In genomic region chr20:57804470-57805250, GRCh38 we compare ENCODE assay signal across 18 cellular contexts.
A peak's percentile ranks its signal among the peaks of the same experiment; 100 is the strongest.
DNase-seq lines count a peak whose midpoint lies in the region; ATAC-seq and TF ChIP-seq lines count a peak whose summit lies in the region.
"Had no signal": no experiment of that assay in that cellular context is flagged by ENCODE, and none has a peak within 500 bp of the region (broad histone marks: within the 10 kb centered on the region; RNA-seq: fewer than 3 reads in every experiment).

No MANE protein-coding gene starts in this region.

- H4K20me1 ChIP-seq in SK-N-SH (ENCODE audit: insufficient read depth), result no peaks in the 10 kb centered on the region
- H4K20me1 ChIP-seq: BLaER1 had no signal

- no peaks in the 10 kb centered on the region for H3K9me2 ChIP-seq in SK-N-SH

- H3K9ac ChIP-seq in SK-N-SH, result no peak overlapping the region
- H3K9ac ChIP-seq: BLaER1 had no signal

- H3K9me3 ChIP-seq in SK-N-SH, result no peaks in the 10 kb centered on the region
- H3K9me3 ChIP-seq: BLaER1, Caco-2, HAP-1 had no signal

- TF ChIP-seq EP300 in SK-N-SH (IDR thresholded peaks at IDR 0.05; ENCODE audit: borderline replicate concordance in 1 of 2, low read depth in 1 of 2, low read length in 1 of 2), result no peak

- DNase-seq in SK-N-SH (peak; percentile 51), islet precursor cell (peak; percentile 49), posterior vena cava (ENCODE audit: low spot score) (peak; percentile 58), OCI-M1 (lab: John Stamatoyannopoulos, UW) (no peak), cortex of kidney (lab: John Stamatoyannopoulos, UW) (no peak), NCI-H1436 treated with DMSO at 0.1 percent for 48 hours (lab: John Stamatoyannopoulos, UW) (no peak)
- DNase-seq: 8988T; AML-193; Caco-2; CD8-positive, alpha-beta memory T cell; DND-41; GDM1; GOT3; HFFc6 had no signal

- 71% methylated on average over 12 of the region's 14 CpGs for WGBS in SK-N-SH (ENCODE audit: low lambda C conversion rate)

- no peak overlapping the region for H2AFZ ChIP-seq in SK-N-SH (ENCODE audit: low read depth)

- POLR2A ChIA-PET in SK-N-SH (lab: Yijun Ruan, JAX), result interaction anchor here (0.8 kb wide), 1 partner anchor 13 kb away, joined by 3 read pairs; no protein-coding TSS in a partner anchor

- no peak overlapping the region for H3K27ac ChIP-seq in SK-N-SH (ENCODE audit: low read depth in 2 of 2, low read length in 1 of 2)
- H3K27ac ChIP-seq: BLaER1 had no signal

- H3K4me3 ChIP-seq in SK-N-SH (ENCODE audit: low read depth in 2 of 2, low read length in 1 of 2), result no peak overlapping the region
- H3K4me3 ChIP-seq: BLaER1, HAP-1 had no signal

- CTCF ChIA-PET in SK-N-SH (lab: Yijun Ruan, JAX), result interaction anchor here (0.7 kb wide), 1 partner anchor 182 kb away, joined by 3 read pairs; no protein-coding TSS in a partner anchor

- H3K4me1 ChIP-seq in SK-N-SH (ENCODE audit: control insufficient read depth in 1 of 2, insufficient read depth in 2 of 2, low read depth in 1 of 2, low read length in 1 of 2), result peaks cover 0 to 45% of the 10 kb centered on the region in 2 experiments; a peak in 1 of 4 replicates
- H3K4me1 ChIP-seq: Caco-2, HAP-1 had no signal

- no peaks in the 10 kb centered on the region for H3K27me3 ChIP-seq in SK-N-SH (ENCODE audit: insufficient read depth)
- H3K27me3 ChIP-seq: BLaER1 had no signal

- intact Hi-C loops in posterior vena cava (cut with DNase I), result no loop called here

- H3K36me3 ChIP-seq in SK-N-SH (replicated peaks in 1 of 2; ENCODE audit: control insufficient read depth in 1 of 2, insufficient read depth in 2 of 2, low read length in 1 of 2), result no peaks in the 10 kb centered on the region
- H3K36me3 ChIP-seq: BLaER1, HAP-1 had no signal

- no peaks in the 10 kb centered on the region for H3K79me2 ChIP-seq in SK-N-SH (ENCODE audit: insufficient read depth)

- TF ChIP-seq RAD21 in SK-N-SH (IDR thresholded peaks at IDR 0.05; ENCODE audit: low read length), result no peak

- no peak for ATAC-seq in SK-N-SH treated with all-trans-retinoic acid at 6 μM for 48 hours
- ATAC-seq in HG02571 (IDR thresholded peaks at IDR 0.05; ENCODE audit: unreplicated experiment), result no peak

- H3K4me2 ChIP-seq in SK-N-SH, result no peak overlapping the region
- H3K4me2 ChIP-seq: BLaER1 had no signal

- H3F3A ChIP-seq in SK-N-SH (replicated peaks; ENCODE audit: insufficient read depth), result no peaks in the 10 kb centered on the region

- TF ChIP-seq CTCF in SK-N-SH (IDR thresholded peaks at IDR 0.05), result no peak

TF ChIP-seq in SK-N-SH, 30 proteins besides CTCF, POLR2A, EP300 and RAD21 (continues in another document):
- TF ChIP-seq TAF1 (IDR thresholded peaks at IDR 0.05; ENCODE audit: borderline replicate concordance, low read depth, low read length) (no peak), RCOR1 (IDR thresholded peaks at IDR 0.05; ENCODE audit: low read length) (no peak), ZBTB33 (IDR thresholded peaks at IDR 0.05; ENCODE audit: borderline replicate concordance, low read depth) (no peak), FOXM1 (IDR thresholded peaks at IDR 0.05; ENCODE audit: low read depth) (no peak), USF1 (IDR thresholded peaks at IDR 0.05; ENCODE audit: borderline replicate concordance, low read depth) (no peak), GABPA (IDR thresholded peaks at IDR 0.05; ENCODE audit: low read depth) (no peak), ELF1 (IDR thresholded peaks at IDR 0.05) (no peak), NRF1 (IDR thresholded peaks at IDR 0.05; ENCODE audit: low read depth, low read length) (no peak), MEF2A (IDR thresholded peaks at IDR 0.05; ENCODE audit: borderline replicate concordance, low read depth) (no peak), CHD2 (IDR thresholded peaks at IDR 0.05; ENCODE audit: low read length, partially characterized antibody) (no peak), TCF12 (IDR thresholded peaks at IDR 0.05) (no peak)

TF ChIP-seq in SK-N-SH treated with all-trans-retinoic acid at 6 μM for 48 hours, 23 proteins besides CTCF, POLR2A, EP300 and RAD21:
- TF ChIP-seq TSHZ2 (CRISPR knock-in tag; IDR thresholded peaks at IDR 0.05) (no peak), CSRNP3 (CRISPR knock-in tag; IDR thresholded peaks at IDR 0.05) (no peak), ZNF565 (CRISPR knock-in tag; conservative IDR thresholded peaks at IDR 0.05; ENCODE audit: low read depth) (no peak), CREB5 (CRISPR knock-in tag; IDR thresholded peaks at IDR 0.05; ENCODE audit: low read depth) (no peak)
TF ChIP-seq in SK-N-SH treated with all-trans-retinoic acid at 6 μM for 48 hours: peak in this region for 0.

Comparison
In these comparisons a context has a peak if more than half of its experiments do, and no peak if none do; other contexts are left out.
1. DNase-seq: peak in SK-N-SH (single experiment), islet precursor cell (single experiment) and posterior vena cava (single experiment); none in OCI-M1 (single experiment), cortex of kidney (single experiment) and NCI-H1436 treated with DMSO at 0.1 percent for 48 hours (single experiment).